8 cellular contexts compared by ENCODE assay signal in genomic region chr10:69317175-69318086, GRCh38. TPM values are rescaled to one million over a fixed set of nuclear protein-coding genes. Genes with fewer than 3 reads are reported as not detected.
DNase-seq lines count a peak whose midpoint lies in the region; ATAC-seq and TF ChIP-seq lines count a peak whose summit lies in the region.

No MANE protein-coding gene starts in this region.

- H3K27me3 Mint-ChIP-seq in endothelial cell (ENCODE audit: unreplicated experiment) (peaks cover 15% of the 10 kb centered on the region), osteocyte (ENCODE audit: unreplicated experiment) (no peaks in the 10 kb centered on the region)

- H3K4me1 Mint-ChIP-seq in endothelial cell (ENCODE audit: unreplicated experiment), result peaks cover 60% of the 10 kb centered on the region
- peaks cover 32% of the 10 kb centered on the region for H3K4me1 Mint-ChIP-seq in osteocyte (ENCODE audit: unreplicated experiment)

- no peaks in the 10 kb centered on the region for H3K9me3 Mint-ChIP-seq in endothelial cell (ENCODE audit: unreplicated experiment)
- no peaks in the 10 kb centered on the region for H3K9me3 Mint-ChIP-seq in osteocyte (ENCODE audit: unreplicated experiment)

- no peak for TF ChIP-seq POLR2A in Peyer's patch (IDR thresholded peaks at IDR 0.05)

- peak; percentile 73 for DNase-seq in NK-92 treated with Interleukin-12 subunit alpha and Interleukin-12 subunit beta, amount 100 ng/mL, for 24 hours (lab: John Stamatoyannopoulos, UW)
- DNase-seq in NK-92 (lab: John Stamatoyannopoulos, UW; ENCODE audit: unreplicated experiment) (no peak), Peyer's patch (peak in 1 of 3 donors; percentile 34), endothelial cell (ENCODE audit: low spot score) (no peak), osteocyte (ENCODE audit: extremely low spot score, unreplicated experiment) (no peak), dedifferentiated amniotic fluid mesenchymal stem cell (ENCODE audit: extremely low spot score) (no peak)
- no peak for DNase-seq in effector CD8-positive, alpha-beta T cell (lab: John Stamatoyannopoulos, UW)

- H3K9me3 ChIP-seq in Peyer's patch, result no peaks in the 10 kb centered on the region

- H3K4me3 ChIP-seq in Peyer's patch, result peak overlapping the region; percentile 76 to 95 (median 88)

- peak in 1 of 6 experiments; percentile 5 for TF ChIP-seq CTCF in Peyer's patch (IDR thresholded peaks at IDR 0.05)
- no peak for TF ChIP-seq CTCF in endothelial cell (IDR thresholded peaks at IDR 0.05; ENCODE audit: unreplicated experiment)
- no peak for TF ChIP-seq CTCF in osteocyte (IDR thresholded peaks at IDR 0.05)

- H3K27ac ChIP-seq in Peyer's patch, result peak overlapping the region; percentile 88 to 97 (median 93)

- H3K36me3 Mint-ChIP-seq in endothelial cell (ENCODE audit: low read depth, unreplicated experiment), result no peaks in the 10 kb centered on the region
- H3K36me3 Mint-ChIP-seq in osteocyte (ENCODE audit: unreplicated experiment), result no peaks in the 10 kb centered on the region

- no peaks in the 10 kb centered on the region for H3K36me3 ChIP-seq in Peyer's patch

- peak; percentile 32 for ATAC-seq in HG02571 (IDR thresholded peaks at IDR 0.05; ENCODE audit: unreplicated experiment)

- H3K27me3 ChIP-seq in Peyer's patch, result no peaks in the 10 kb centered on the region

- H3K4me1 ChIP-seq in Peyer's patch, result peaks cover 0 to 30% (median 14%) of the 10 kb centered on the region in 4 donors

- peak overlapping the region; percentile 65 for H3K4me3 Mint-ChIP-seq in endothelial cell (ENCODE audit: unreplicated experiment)
- peak overlapping the region; percentile 61 for H3K4me3 Mint-ChIP-seq in osteocyte (ENCODE audit: unreplicated experiment)

- H3K27ac Mint-ChIP-seq in endothelial cell (ENCODE audit: unreplicated experiment), result no peak overlapping the region
- no peak overlapping the region for H3K27ac Mint-ChIP-seq in osteocyte (ENCODE audit: unreplicated experiment)

RNA-seq across cellular contexts. Expression of gene HK1, which starts 39.1 kb away (rescaled TPM):
- total RNA-seq in Peyer's patch (10 to 100 TPM; 12.5 to 47.0 (median 12.6) TPM), endothelial cell (ENCODE audit: unreplicated experiment) (162 TPM), osteocyte (59.4 and 61.3 TPM in 2 replicates)
